7 cellular contexts compared by ENCODE assay signal in genomic region chr4:89722517-89722916, GRCh38.
"Had no signal": no experiment of that assay in that cellular context is flagged by ENCODE, and none has a peak within 500 bp of the region (broad histone marks: within the 10 kb centered on the region; RNA-seq: fewer than 3 reads in every experiment).

No MANE protein-coding gene starts in this region.

- H3K27ac ChIP-seq: GM23248 had no signal

- H3K4me3 ChIP-seq: GM23248 had no signal

- H2AFZ ChIP-seq: GM23248 had no signal

- H3K9ac ChIP-seq: GM23248 had no signal

- DNase-seq: GM23248, H9, HCEC 1CT, KBM-7 had no signal

- FAIRE-seq: H1, H54, HTR-8/SVneo had no signal
